In genomic region chr18:59556265-59556664, GRCh38 we compare ENCODE assay signal across 1 cellular context.
TF ChIP-seq lines count a peak whose summit lies in the region.

No MANE protein-coding gene starts in this region.

TF ChIP-seq in GM23338, 12 proteins besides CTCF, POLR2A, EP300 and RAD21 (continued from another document):
- TF ChIP-seq ETS1 (IDR thresholded peaks at IDR 0.05) (no peak), JUNB (IDR thresholded peaks at IDR 0.05; ENCODE audit: unreplicated experiment) (no peak), REST (IDR thresholded peaks at IDR 0.05; ENCODE audit: unreplicated experiment) (no peak), STAT1 (IDR thresholded peaks at IDR 0.05; ENCODE audit: unreplicated experiment) (no peak), ZNF114 (CRISPR knock-in tag; IDR thresholded peaks at IDR 0.05) (no peak), POLR2AphosphoS5 (IDR thresholded peaks at IDR 0.05; ENCODE audit: low read depth) (no peak), NANOG (IDR thresholded peaks at IDR 0.05; ENCODE audit: borderline replicate concordance) (no peak), EZH2 (IDR thresholded peaks at IDR 0.05; ENCODE audit: low read depth, unreplicated experiment) (no peak)
